1 cellular context compared by ENCODE assay signal in the genomic region with DNA sequence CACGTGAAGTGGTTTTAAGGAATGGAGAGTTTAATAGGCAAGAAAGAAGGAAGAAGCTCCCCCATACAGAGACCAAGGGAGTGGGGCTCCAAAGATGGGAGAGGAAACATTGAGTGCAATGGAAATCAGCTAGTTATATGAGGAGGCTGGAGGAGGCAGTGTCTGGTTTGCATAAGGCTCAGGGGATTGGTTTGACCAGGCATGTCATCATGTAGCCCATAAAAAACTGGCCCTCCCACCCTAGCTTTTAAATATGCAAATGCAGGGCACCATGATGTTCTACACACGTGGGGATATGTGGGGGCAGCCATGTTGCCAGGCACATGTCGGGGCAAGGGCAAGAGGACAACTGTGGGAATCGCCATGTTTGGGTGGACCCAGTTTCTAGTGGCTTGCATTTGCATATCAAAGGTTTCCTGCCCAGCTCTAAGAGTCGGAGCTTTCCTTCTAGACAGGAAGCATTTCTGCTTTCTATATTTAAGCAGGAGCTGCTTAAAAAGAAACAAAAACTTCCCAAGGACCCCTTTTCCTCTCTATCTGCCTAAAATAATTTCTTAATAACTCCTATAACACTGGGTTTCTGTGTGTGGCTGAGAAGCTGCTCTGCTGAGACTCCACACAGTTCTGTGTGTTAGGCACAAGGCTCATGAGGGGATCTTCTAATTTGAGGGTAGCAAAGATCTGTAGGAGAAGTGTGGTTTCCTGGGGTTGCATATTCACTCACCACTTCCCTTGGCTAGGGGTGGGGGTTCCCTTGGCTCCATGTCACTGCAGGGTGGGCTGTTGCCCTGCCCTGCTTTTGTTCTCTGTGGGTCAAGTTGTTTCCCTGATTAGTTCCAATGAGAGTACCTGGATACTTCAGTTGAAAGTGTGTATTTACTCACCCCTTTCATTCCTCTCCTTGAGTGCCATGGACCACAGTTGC.
A peak's percentile ranks its signal among the peaks of the same experiment; 100 is the strongest.
TF ChIP-seq lines count a peak whose summit lies in the region.

No MANE protein-coding gene starts in this region.

TF ChIP-seq in K562, 482 proteins besides CTCF, POLR2A, EP300 and RAD21 (continued from another document):
- TF ChIP-seq, protein P1, sequence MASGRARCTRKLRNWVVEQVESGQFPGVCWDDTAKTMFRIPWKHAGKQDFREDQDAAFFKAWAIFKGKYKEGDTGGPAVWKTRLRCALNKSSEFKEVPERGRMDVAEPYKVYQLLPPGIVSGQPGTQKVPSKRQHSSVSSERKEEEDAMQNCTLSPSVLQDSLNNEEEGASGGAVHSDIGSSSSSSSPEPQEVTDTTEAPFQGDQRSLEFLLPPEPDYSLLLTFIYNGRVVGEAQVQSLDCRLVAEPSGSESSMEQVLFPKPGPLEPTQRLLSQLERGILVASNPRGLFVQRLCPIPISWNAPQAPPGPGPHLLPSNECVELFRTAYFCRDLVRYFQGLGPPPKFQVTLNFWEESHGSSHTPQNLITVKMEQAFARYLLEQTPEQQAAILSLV (tag; IDR thresholded peaks at IDR 0.05) = no peak
- TF ChIP-seq PHF8 (IDR thresholded peaks at IDR 0.05; ENCODE audit: borderline replicate concordance, low read length) = no peak
- no peak for TF ChIP-seq ZNF232 (CRISPR knock-in tag; IDR thresholded peaks at IDR 0.05)
- TF ChIP-seq ZNF445 (CRISPR knock-in tag; IDR thresholded peaks at IDR 0.05; ENCODE audit: low read depth) = no peak
- TF ChIP-seq PPARD (CRISPR knock-in tag; IDR thresholded peaks at IDR 0.05) = no peak
- TF ChIP-seq ELF4 (CRISPR knock-in tag; IDR thresholded peaks at IDR 0.05) = no peak
- TF ChIP-seq NR2C2 (CRISPR knock-in tag; IDR thresholded peaks at IDR 0.05) = no peak
- TF ChIP-seq NR2C2 (tag; IDR thresholded peaks at IDR 0.05) = peak; percentile 48
- peak; percentile 62; the same call in 1 of the 2 replicates for TF ChIP-seq SP1 (CRISPR knock-in tag; IDR thresholded peaks at IDR 0.05)
- no peak for TF ChIP-seq NFE2 (IDR thresholded peaks at IDR 0.05; ENCODE audit: low read depth)
- TF ChIP-seq ARID1B (IDR thresholded peaks at IDR 0.05) = 0 out of 2 replicates have a peak, but pooled peaks have one; percentile 6
- 0 out of 2 replicates have a peak, but pooled peaks have one; percentile 12 for TF ChIP-seq NFRKB (IDR thresholded peaks at IDR 0.05; ENCODE audit: low read depth)
- TF ChIP-seq ZNF589 (CRISPR knock-in tag; IDR thresholded peaks at IDR 0.05; ENCODE audit: low read depth) = peak; percentile 58; the same call in 1 of the 2 replicates
- no peak for TF ChIP-seq PHF20 (IDR thresholded peaks at IDR 0.05; ENCODE audit: partially characterized antibody)
- TF ChIP-seq, protein P2, sequence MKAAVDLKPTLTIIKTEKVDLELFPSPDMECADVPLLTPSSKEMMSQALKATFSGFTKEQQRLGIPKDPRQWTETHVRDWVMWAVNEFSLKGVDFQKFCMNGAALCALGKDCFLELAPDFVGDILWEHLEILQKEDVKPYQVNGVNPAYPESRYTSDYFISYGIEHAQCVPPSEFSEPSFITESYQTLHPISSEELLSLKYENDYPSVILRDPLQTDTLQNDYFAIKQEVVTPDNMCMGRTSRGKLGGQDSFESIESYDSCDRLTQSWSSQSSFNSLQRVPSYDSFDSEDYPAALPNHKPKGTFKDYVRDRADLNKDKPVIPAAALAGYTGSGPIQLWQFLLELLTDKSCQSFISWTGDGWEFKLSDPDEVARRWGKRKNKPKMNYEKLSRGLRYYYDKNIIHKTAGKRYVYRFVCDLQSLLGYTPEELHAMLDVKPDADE (conservative IDR thresholded peaks at IDR 0.05; ENCODE audit: control insufficient read depth, low read depth, low read length) = 0 out of 2 replicates have a peak, but pooled peaks have one; percentile 23
- peak; percentile 66 to 71; a peak in 3 of 4 replicates for TF ChIP-seq FOXK2 (conservative IDR thresholded peaks at IDR 0.05 in 1 of 2, IDR thresholded peaks at IDR 0.05 in 1 of 2; ENCODE audit: low read depth in 2 of 2)
- TF ChIP-seq SOX6 (IDR thresholded peaks at IDR 0.05) = no peak
- TF ChIP-seq RFX7 (CRISPR knock-in tag; IDR thresholded peaks at IDR 0.05) = no peak
- TF ChIP-seq ZNF778 (CRISPR knock-in tag; IDR thresholded peaks at IDR 0.05) = no peak
- TF ChIP-seq CCNT2 (IDR thresholded peaks at IDR 0.05; ENCODE audit: borderline replicate concordance, extremely low read depth, insufficient read length, low read depth, low read length) = no peak
